ENCODE assay signal across 10 cellular contexts in genomic region chr3:851098-851790, GRCh38.
DNase-seq lines count a peak whose midpoint lies in the region; ATAC-seq and TF ChIP-seq lines count a peak whose summit lies in the region.
"Had no signal": no experiment of that assay in that cellular context is flagged by ENCODE, and none has a peak within 500 bp of the region (broad histone marks: within the 10 kb centered on the region; RNA-seq: fewer than 3 reads in every experiment).

No MANE protein-coding gene starts in this region.

- ATAC-seq in activated CD8-positive, alpha-beta T cell treated with anti-CD3 and anti-CD28 coated beads for 36 hours: peak; percentile 68
- ATAC-seq in activated CD8-positive, alpha-beta T cell treated with anti-CD3 and anti-CD28 coated beads, Interleukin-2, amount 10 ng/mL, durations not matched to agents 7 days and 5 days: no peak
- ATAC-seq in HG02885 (IDR thresholded peaks at IDR 0.05; ENCODE audit: poor library complexity, unreplicated experiment): peak; percentile 60
- no peak for ATAC-seq in mucosa of descending colon
- ATAC-seq: left ventricle myocardium superior had no signal

- H3K79me1 ChIP-seq in neuronal stem cell (ENCODE audit: low read depth, low read length): no peaks in the 10 kb centered on the region

- no peaks in the 10 kb centered on the region for H3K9me3 Mint-ChIP-seq in activated CD8-positive, alpha-beta T cell treated with anti-CD3 and anti-CD28 coated beads for 36 hours
- no peaks in the 10 kb centered on the region for H3K9me3 Mint-ChIP-seq in activated CD8-positive, alpha-beta T cell treated with anti-CD3 and anti-CD28 coated beads, Interleukin-2, amount 10 ng/mL, durations not matched to agents 7 days and 5 days (ENCODE audit: insufficient read depth)
- H3K9me3 Mint-ChIP-seq in HFFc6: peaks cover 53% of the 10 kb centered on the region

- H3K9me3 ChIP-seq in PC-9 (ENCODE audit: insufficient read depth, low read depth): no peaks in the 10 kb centered on the region
- H3K9me3 ChIP-seq in mucosa of descending colon: peaks cover 4% of the 10 kb centered on the region
- H3K9me3 ChIP-seq in neuronal stem cell (replicated peaks in 1 of 2; ENCODE audit: control insufficient read depth in 2 of 2, insufficient read depth in 1 of 2, low read depth in 1 of 2, low read length in 2 of 2): peaks cover 0 to 2% of the 10 kb centered on the region in 2 donors

- no peak overlapping the region for H3K14ac ChIP-seq in neuronal stem cell (ENCODE audit: low read length)

- WGBS in neuronal stem cell (ENCODE audit: extremely low coverage in 2 of 2, insufficient read length in 2 of 2, insufficient replicate concordance in 1 of 2), 2 donors: no CpG with 5 or more reads among the region's 5 CpGs

- no peak overlapping the region for H3K4me3 Mint-ChIP-seq in activated CD8-positive, alpha-beta T cell treated with anti-CD3 and anti-CD28 coated beads for 36 hours
- H3K4me3 Mint-ChIP-seq in activated CD8-positive, alpha-beta T cell treated with anti-CD3 and anti-CD28 coated beads, Interleukin-2, amount 10 ng/mL, durations not matched to agents 7 days and 5 days: no peak overlapping the region
- H3K4me3 Mint-ChIP-seq in HFFc6: no peak overlapping the region

- DNase-seq in activated CD8-positive, alpha-beta T cell treated with anti-CD3 and anti-CD28 coated beads for 36 hours: peak; percentile 42
- DNase-seq in activated CD8-positive, alpha-beta T cell treated with anti-CD3 and anti-CD28 coated beads, Interleukin-2, amount 10 ng/mL, durations not matched to agents 7 days and 5 days: no peak
- peak in 1 of 2 experiments; percentile 11 for DNase-seq in PC-9
- no peak for DNase-seq in retinal pigment epithelial cell (ENCODE audit: low read depth)
- no peak for DNase-seq in mucosa of descending colon
- no peak for DNase-seq in HFFc6
- no peak for DNase-seq in neuronal stem cell (ENCODE audit: low spot score)
- DNase-seq: left ventricle myocardium superior, NCI-H1092 treated with DMSO at 0.1 percent for 48 hours had no signal

- H3K9ac ChIP-seq in neuronal stem cell (ENCODE audit: low read depth, low read length, poor library complexity): no peak overlapping the region

- no peak overlapping the region for H3K4me3 ChIP-seq in PC-9
- no peak overlapping the region for H3K4me3 ChIP-seq in retinal pigment epithelial cell (ENCODE audit: low read length)
- H3K4me3 ChIP-seq in mucosa of descending colon: no peak overlapping the region
- H3K4me3 ChIP-seq in neuronal stem cell (ENCODE audit: low read length in 2 of 2): no peak overlapping the region

- H3K27me3 ChIP-seq in PC-9 (ENCODE audit: insufficient read depth, low read depth) (no peaks in the 10 kb centered on the region), neuronal stem cell (ENCODE audit: control insufficient read depth in 3 of 3, insufficient read depth in 3 of 3, low read depth in 1 of 3, low read length in 3 of 3) (no peaks in the 10 kb centered on the region)

- no peak overlapping the region for H3K18ac ChIP-seq in neuronal stem cell (ENCODE audit: low read length)

- no peak overlapping the region for H2BK5ac ChIP-seq in neuronal stem cell (ENCODE audit: low read length)

- H3K27ac ChIP-seq in PC-9: no peak overlapping the region
- no peak overlapping the region for H3K27ac ChIP-seq in neuronal stem cell (replicated peaks; ENCODE audit: low read length)

- no TSS peak for BruUV-seq in PC-9 (replicated peaks; lab: Mats Ljungman, UMichigan)

- H4K8ac ChIP-seq in neuronal stem cell (ENCODE audit: low read depth, low read length): no peak overlapping the region

- no peaks in the 10 kb centered on the region for H3K4me1 Mint-ChIP-seq in activated CD8-positive, alpha-beta T cell treated with anti-CD3 and anti-CD28 coated beads for 36 hours (ENCODE audit: low read depth)
- no peaks in the 10 kb centered on the region for H3K4me1 Mint-ChIP-seq in activated CD8-positive, alpha-beta T cell treated with anti-CD3 and anti-CD28 coated beads, Interleukin-2, amount 10 ng/mL, durations not matched to agents 7 days and 5 days (ENCODE audit: low read depth)
- no peaks in the 10 kb centered on the region for H3K4me1 Mint-ChIP-seq in HFFc6 (ENCODE audit: low read depth)

- POLR2A ChIA-PET in activated CD8-positive, alpha-beta T cell treated with anti-CD3 and anti-CD28 coated beads for 36 hours (lab: Charles Lee): no interaction called here
- POLR2A ChIA-PET in activated CD8-positive, alpha-beta T cell treated with anti-CD3 and anti-CD28 coated beads, Interleukin-2, amount 10 ng/mL, durations not matched to agents 7 days and 5 days (lab: Charles Lee): no interaction called here
- POLR2A ChIA-PET in PC-9 (lab: Charles Lee; ENCODE audit: unreplicated experiment): no interaction called here

- H3K4me1 ChIP-seq in PC-9 (replicated peaks; ENCODE audit: insufficient read depth) (no peaks in the 10 kb centered on the region), mucosa of descending colon (ENCODE audit: low read depth) (no peaks in the 10 kb centered on the region), neuronal stem cell (ENCODE audit: control insufficient read depth in 2 of 2, insufficient read depth in 1 of 2, low read depth in 1 of 2, low read length in 2 of 2) (no peaks in the 10 kb centered on the region)

- no peak overlapping the region for H2BK12ac ChIP-seq in neuronal stem cell (ENCODE audit: low read length)

- no peak overlapping the region for H2AFZ ChIP-seq in PC-9
- H2AFZ ChIP-seq in neuronal stem cell (ENCODE audit: low read length): no peak overlapping the region

- intact Hi-C loops in activated CD8-positive, alpha-beta T cell treated with anti-CD3 and anti-CD28 coated beads for 36 hours (cut with micrococcal nuclease): no loop called here
- intact Hi-C loops in PC-9 (cut with micrococcal nuclease; ENCODE audit: unreplicated experiment) (no loop called here), mucosa of descending colon (cut with DNase I, micrococcal nuclease) (no loop called here)

- H4K20me1 ChIP-seq in PC-9 (ENCODE audit: insufficient read depth): no peaks in the 10 kb centered on the region

- no peak overlapping the region for H3K27ac Mint-ChIP-seq in activated CD8-positive, alpha-beta T cell treated with anti-CD3 and anti-CD28 coated beads for 36 hours
- H3K27ac Mint-ChIP-seq in activated CD8-positive, alpha-beta T cell treated with anti-CD3 and anti-CD28 coated beads, Interleukin-2, amount 10 ng/mL, durations not matched to agents 7 days and 5 days: no peak overlapping the region
- H3K27ac Mint-ChIP-seq in HFFc6: no peak overlapping the region

- no peak overlapping the region for H3K4ac ChIP-seq in neuronal stem cell (ENCODE audit: low read length)

- no peak overlapping the region for H2AK5ac ChIP-seq in neuronal stem cell (ENCODE audit: low read depth, low read length)

- H3K23ac ChIP-seq in neuronal stem cell (ENCODE audit: low read depth, low read length, poor library complexity): no peak overlapping the region

- H3K79me2 ChIP-seq in PC-9 (ENCODE audit: low read depth): no peaks in the 10 kb centered on the region

- H3K9me2 ChIP-seq in PC-9 (ENCODE audit: insufficient read depth): no peaks in the 10 kb centered on the region

- no peak overlapping the region for H2BK120ac ChIP-seq in neuronal stem cell (ENCODE audit: low read depth, low read length)

- no peak overlapping the region for H2BK15ac ChIP-seq in neuronal stem cell (ENCODE audit: low read length)

- H3K36me3 ChIP-seq in PC-9 (ENCODE audit: low read depth) (no peaks in the 10 kb centered on the region), mucosa of descending colon (ENCODE audit: low read depth) (no peaks in the 10 kb centered on the region), neuronal stem cell (replicated peaks in 1 of 2; ENCODE audit: control insufficient read depth in 2 of 2, insufficient read depth in 2 of 2, low read length in 2 of 2) (no peaks in the 10 kb centered on the region)

- TF ChIP-seq CTCF in activated CD8-positive, alpha-beta T cell treated with anti-CD3 and anti-CD28 coated beads for 36 hours (IDR thresholded peaks at IDR 0.05): no peak
- TF ChIP-seq CTCF in PC-9 (conservative IDR thresholded peaks at IDR 0.05) (peak; percentile 40; the same call in 1 of the 2 replicates), retinal pigment epithelial cell (conservative IDR thresholded peaks at IDR 0.05; ENCODE audit: low read depth, low read length) (peak; percentile 6), mucosa of descending colon (IDR thresholded peaks at IDR 0.05) (no peak), HFFc6 (IDR thresholded peaks at IDR 0.05) (no peak)

- no peak overlapping the region for H3K4me2 ChIP-seq in PC-9
- H3K4me2 ChIP-seq in neuronal stem cell (ENCODE audit: insufficient read depth, low read length, poor library complexity, severe bottlenecking): no peak overlapping the region

- H3K27me3 Mint-ChIP-seq in activated CD8-positive, alpha-beta T cell treated with anti-CD3 and anti-CD28 coated beads for 36 hours: no peaks in the 10 kb centered on the region
- H3K27me3 Mint-ChIP-seq in activated CD8-positive, alpha-beta T cell treated with anti-CD3 and anti-CD28 coated beads, Interleukin-2, amount 10 ng/mL, durations not matched to agents 7 days and 5 days (ENCODE audit: low read depth): no peaks in the 10 kb centered on the region
- no peaks in the 10 kb centered on the region; the same call in 1 of the 2 replicates for H3K27me3 Mint-ChIP-seq in HFFc6 (ENCODE audit: insufficient read depth)

- no peaks in the 10 kb centered on the region for H3F3A ChIP-seq in PC-9 (ENCODE audit: insufficient read depth, low read depth)

- CTCF ChIA-PET in activated CD8-positive, alpha-beta T cell treated with anti-CD3 and anti-CD28 coated beads for 36 hours (lab: Charles Lee): no interaction called here
- CTCF ChIA-PET in activated CD8-positive, alpha-beta T cell treated with anti-CD3 and anti-CD28 coated beads, Interleukin-2, amount 10 ng/mL, durations not matched to agents 7 days and 5 days (lab: Charles Lee): no interaction called here
- CTCF ChIA-PET in PC-9 (lab: Charles Lee): no interaction called here

- H4K91ac ChIP-seq in neuronal stem cell (ENCODE audit: low read depth, low read length, poor library complexity): no peak overlapping the region

- no peaks in the 10 kb centered on the region for H3K36me3 Mint-ChIP-seq in activated CD8-positive, alpha-beta T cell treated with anti-CD3 and anti-CD28 coated beads for 36 hours (ENCODE audit: low read depth)
- no peaks in the 10 kb centered on the region for H3K36me3 Mint-ChIP-seq in activated CD8-positive, alpha-beta T cell treated with anti-CD3 and anti-CD28 coated beads, Interleukin-2, amount 10 ng/mL, durations not matched to agents 7 days and 5 days (ENCODE audit: low read depth)
- no peaks in the 10 kb centered on the region; the same call in 1 of the 2 replicates for H3K36me3 Mint-ChIP-seq in HFFc6 (ENCODE audit: low read depth)

Comparison
In these comparisons a context has a peak if more than half of its experiments do, and no peak if none do; other contexts are left out.
1. ATAC-seq: peak in activated CD8-positive, alpha-beta T cell treated with anti-CD3 and anti-CD28 coated beads for 36 hours (single experiment) and HG02885 (single experiment); none in activated CD8-positive, alpha-beta T cell treated with anti-CD3 and anti-CD28 coated beads, Interleukin-2, amount 10 ng/mL, durations not matched to agents 7 days and 5 days (single experiment) and mucosa of descending colon (single experiment).
2. CTCF ChIP-seq: peak in PC-9 (single experiment) and retinal pigment epithelial cell (single experiment); none in activated CD8-positive, alpha-beta T cell treated with anti-CD3 and anti-CD28 coated beads for 36 hours (single experiment), mucosa of descending colon (single experiment) and HFFc6 (single experiment).